ENCODE assay signal across 8 cellular contexts in genomic region chr17:40284085-40284713, GRCh38. TPM values are rescaled to one million over a fixed set of nuclear protein-coding genes. Genes with fewer than 3 reads are reported as not detected.
DNase-seq lines count a peak whose midpoint lies in the region; ATAC-seq and TF ChIP-seq lines count a peak whose summit lies in the region.

No MANE protein-coding gene starts in this region.

- no peak for ATAC-seq in HG03039 (IDR thresholded peaks at IDR 0.05; ENCODE audit: unreplicated experiment)

- DNase-seq in AG09309 (ENCODE audit: low read depth) (peak; percentile 50), Kasumi-1 (lab: John Stamatoyannopoulos, UW) (peak; percentile 5 to 9), cardiac fibroblast (ENCODE audit: low read depth in 2 of 2) (peak; percentile 76 to 78), mucosa of gallbladder (ENCODE audit: low spot score) (peak; percentile 91), cerebellum (ENCODE audit: low spot score) (no peak), NCI-H526 treated with DMSO at 0.1 percent for 48 hours (lab: John Stamatoyannopoulos, UW) (no peak), GM10266 (ENCODE audit: extremely low spot score) (no peak)

- peak; percentile 30 for TF ChIP-seq CTCF in AG09309 (IDR thresholded peaks at IDR 0.05; ENCODE audit: control insufficient read depth, insufficient read depth, low read depth, low read length, missing control alignments)
- peak; percentile 47 for TF ChIP-seq CTCF in cardiac fibroblast (IDR thresholded peaks at IDR 0.05; ENCODE audit: low read depth, low read length)
- TF ChIP-seq CTCF in GM10266 (IDR thresholded peaks at IDR 0.05; ENCODE audit: control insufficient read depth, insufficient read depth, low read depth, missing control alignments) = no peak

- H3K4me3 ChIP-seq in AG09309 (ENCODE audit: control insufficient read depth, low read depth, low read length) = peak overlapping the region; percentile 28
- peak overlapping the region in 1 of 2 donors; percentile 14 for H3K4me3 ChIP-seq in cardiac fibroblast (replicated peaks in 1 of 2; ENCODE audit: low read depth in 2 of 2, low read length in 2 of 2)

RNA-seq across cellular contexts. Expression of gene CDC6, which starts 3.5 kb away (rescaled TPM):
- total RNA-seq in mucosa of gallbladder (6.8 TPM), cerebellum (8.5 TPM)

RNA-seq across cellular contexts. Expression of gene RARA, which starts 24.8 kb away (rescaled TPM):
- total RNA-seq in mucosa of gallbladder (39.4 TPM), cerebellum (4.9 TPM)

Comparison
In these comparisons a context has a peak if more than half of its experiments do, and no peak if none do; other contexts are left out.
1. DNase-seq: peak in AG09309 (single experiment), Kasumi-1 (2 of 2), cardiac fibroblast (2 of 2) and mucosa of gallbladder (single experiment); none in cerebellum (single experiment), NCI-H526 treated with DMSO at 0.1 percent for 48 hours (single experiment) and GM10266 (single experiment).